ENCODE assay signal across 23 cellular contexts in the genomic region with DNA sequence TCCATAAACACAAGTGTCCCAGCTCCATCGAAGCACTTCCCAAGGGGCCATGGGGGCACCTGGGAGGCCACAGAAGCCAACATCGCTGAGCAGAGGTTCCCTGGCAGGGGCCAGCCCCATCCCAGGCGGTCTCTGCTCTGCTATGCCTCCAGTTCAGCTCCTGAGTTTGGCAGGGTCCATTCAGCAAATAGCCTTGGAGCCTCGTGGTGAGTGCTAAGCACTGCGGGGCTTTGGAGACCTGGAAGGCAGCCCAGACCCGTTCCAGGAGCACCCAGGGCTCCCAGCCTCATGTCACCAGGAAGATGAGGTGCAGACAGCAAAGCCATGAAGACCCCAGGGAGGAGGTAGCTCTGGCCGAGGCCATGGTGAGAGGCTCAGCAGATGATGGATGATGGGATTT.
DNase-seq lines count a peak whose midpoint lies in the region; ATAC-seq, FAIRE-seq and TF ChIP-seq lines count a peak whose summit lies in the region.
"Had no signal": no experiment of that assay in that cellular context is flagged by ENCODE, and none has a peak within 500 bp of the region (broad histone marks: within the 10 kb centered on the region; RNA-seq: fewer than 3 reads in every experiment).

No MANE protein-coding gene starts in this region.

- DNase-seq in SK-N-SH (no peak), Panc1 (ENCODE audit: low read depth, low spot score) (no peak), HepG2 (ENCODE audit: low spot score) (no peak), NCI-H2107 (lab: John Stamatoyannopoulos, UW) (no peak)
- no peak for DNase-seq in stimulated activated effector memory CD8-positive, alpha-beta T cell treated with anti-CD3 and anti-CD28 coated beads, Interleukin-12 subunit alpha, Interleukin-12 subunit beta, amount 100 ng/mL, for 72 hours (ENCODE audit: low spot score in 2 of 2)
- DNase-seq: activated CD4-positive, CD25-positive, alpha-beta regulatory T cell treated with anti-CD3 and anti-CD28 coated beads, Interleukin-2, amount 50 U/mL, for 72 hours; activated CD8-positive, alpha-beta memory T cell treated with anti-CD3 and anti-CD28 coated beads, Interleukin-2, amount 10 ng/mL, durations not matched to agents 7 days and 5 days; activated naive CD8-positive, alpha-beta T cell treated with anti-CD3 and anti-CD28 coated beads, Interleukin-2, amount 50 U/mL, for 24 hours; C1 segment of cervical spinal cord; DMS79 treated with DMSO at 0.1 percent for 48 hours; MV-4-11; NCI-H2081 treated with DMSO at 0.1 percent for 48 hours; NCI-H526 treated with DMSO at 0.1 percent for 48 hours; PC-9; T1000 had no signal

- no peak overlapping the region for H3K4me2 ChIP-seq in SK-N-SH
- H3K4me2 ChIP-seq in HepG2 (ENCODE audit: low read depth, low read length) = no peak overlapping the region
- H3K4me2 ChIP-seq: PC-9 had no signal

- H2AFZ ChIP-seq in SK-N-SH (ENCODE audit: low read depth) = no peak overlapping the region
- H2AFZ ChIP-seq in HepG2 (ENCODE audit: low read length) = no peak overlapping the region
- H2AFZ ChIP-seq: PC-9 had no signal

- no peak for TF ChIP-seq POLR2A in HepG2 (IDR thresholded peaks at IDR 0.05; ENCODE audit: insufficient read depth in 1 of 2, low read depth in 2 of 2, low read length in 2 of 2)

- TF ChIP-seq CTCF in SK-N-SH (IDR thresholded peaks at IDR 0.05) = no peak
- no peak for TF ChIP-seq CTCF in Panc1 (IDR thresholded peaks at IDR 0.05)
- no peak for TF ChIP-seq CTCF in HepG2 (CRISPR knock-in tag; IDR thresholded peaks at IDR 0.05)

- H3K9ac ChIP-seq in SK-N-SH (no peak overlapping the region), HepG2 (ENCODE audit: insufficient read depth, low read depth, low read length) (no peak overlapping the region)

- H3K27me3 ChIP-seq in SK-N-SH (ENCODE audit: insufficient read depth) = no peaks in the 10 kb centered on the region
- no peaks in the 10 kb centered on the region for H3K27me3 ChIP-seq in Panc1 (ENCODE audit: control insufficient read depth, insufficient read depth, low read length)
- no peaks in the 10 kb centered on the region for H3K27me3 ChIP-seq in HepG2 (ENCODE audit: control insufficient read depth in 1 of 2, insufficient read depth in 2 of 2, low read length in 2 of 2)
- H3K27me3 ChIP-seq: breast epithelium, tibial nerve had no signal

- TF ChIP-seq RAD21 in SK-N-SH (IDR thresholded peaks at IDR 0.05; ENCODE audit: low read length) (no peak), HepG2 (CRISPR knock-in tag; IDR thresholded peaks at IDR 0.05) (no peak)

- peaks cover 22% of the 10 kb centered on the region for H3K4me1 Mint-ChIP-seq in stimulated activated effector memory CD8-positive, alpha-beta T cell treated with anti-CD3 and anti-CD28 coated beads, Interleukin-12 subunit alpha, Interleukin-12 subunit beta, amount 100 ng/mL, for 72 hours

- H3K36me3 ChIP-seq in SK-N-SH (replicated peaks in 1 of 2; ENCODE audit: control insufficient read depth in 1 of 2, insufficient read depth in 2 of 2, low read length in 1 of 2) (peaks cover 2 to 7% of the 10 kb centered on the region in 2 experiments), Panc1 (ENCODE audit: control insufficient read depth, insufficient read depth, low read length) (no peaks in the 10 kb centered on the region), HepG2 (replicated peaks in 1 of 2; ENCODE audit: control insufficient read depth in 1 of 2, insufficient read depth in 2 of 2, low read length in 2 of 2) (peaks cover 2 to 8% of the 10 kb centered on the region in 2 experiments; a peak in 1 of 5 replicates)
- H3K36me3 ChIP-seq: breast epithelium, prostate gland had no signal

- H3K4me3 Mint-ChIP-seq in stimulated activated effector memory CD8-positive, alpha-beta T cell treated with anti-CD3 and anti-CD28 coated beads, Interleukin-12 subunit alpha, Interleukin-12 subunit beta, amount 100 ng/mL, for 72 hours = no peak overlapping the region
- H3K4me3 Mint-ChIP-seq: activated CD8-positive, alpha-beta memory T cell treated with anti-CD3 and anti-CD28 coated beads, Interleukin-2, amount 10 ng/mL, durations not matched to agents 7 days and 5 days; activated naive CD8-positive, alpha-beta T cell treated with anti-CD3 and anti-CD28 coated beads, Interleukin-2, amount 50 U/mL, for 24 hours had no signal

- intact Hi-C loops in Panc1 (cut with micrococcal nuclease; ENCODE audit: unreplicated experiment) = no loop called here
- intact Hi-C loops in HepG2 (cut with micrococcal nuclease; ENCODE audit: unreplicated experiment) = no loop called here

- no peaks in the 10 kb centered on the region for H4K20me1 ChIP-seq in SK-N-SH (ENCODE audit: insufficient read depth)
- H4K20me1 ChIP-seq in HepG2 (ENCODE audit: insufficient read depth, low read length) = no peaks in the 10 kb centered on the region

- H3F3A ChIP-seq in SK-N-SH (replicated peaks; ENCODE audit: insufficient read depth) = peaks cover 4% of the 10 kb centered on the region

- H3K9me3 ChIP-seq in SK-N-SH (no peaks in the 10 kb centered on the region), Panc1 (ENCODE audit: control insufficient read depth, insufficient read depth, low read depth, low read length) (no peaks in the 10 kb centered on the region), HepG2 (ENCODE audit: low read length) (no peaks in the 10 kb centered on the region)
- H3K9me3 ChIP-seq: breast epithelium, prostate gland, tibial nerve had no signal

- CTCF ChIA-PET in SK-N-SH (lab: Yijun Ruan, JAX) (interaction anchor here (0.7 kb wide), 1 partner anchor 48 kb away, joined by 3 read pairs; no protein-coding TSS in a partner anchor), Panc1 (lab: Charles Lee) (no interaction called here), HepG2 (lab: Yijun Ruan, JAX; ENCODE audit: low intra/inter-chr PET ratio, low total read pairs) (no interaction called here)

- no peaks in the 10 kb centered on the region for H3K9me2 ChIP-seq in SK-N-SH

- peaks cover 65% of the 10 kb centered on the region for H3K36me3 Mint-ChIP-seq in stimulated activated effector memory CD8-positive, alpha-beta T cell treated with anti-CD3 and anti-CD28 coated beads, Interleukin-12 subunit alpha, Interleukin-12 subunit beta, amount 100 ng/mL, for 72 hours

- H3K27ac ChIP-seq in SK-N-SH (ENCODE audit: low read depth in 2 of 2, low read length in 1 of 2) (no peak overlapping the region), Panc1 (ENCODE audit: low read length) (no peak overlapping the region), HepG2 (ENCODE audit: extremely low read length, insufficient read depth, low read length) (no peak overlapping the region)
- H3K27ac ChIP-seq: breast epithelium, HL-60, PC-9, prostate gland, tibial nerve had no signal

- H3K27ac Mint-ChIP-seq in stimulated activated effector memory CD8-positive, alpha-beta T cell treated with anti-CD3 and anti-CD28 coated beads, Interleukin-12 subunit alpha, Interleukin-12 subunit beta, amount 100 ng/mL, for 72 hours = peak overlapping the region; percentile 44
- H3K27ac Mint-ChIP-seq: activated CD8-positive, alpha-beta memory T cell treated with anti-CD3 and anti-CD28 coated beads, Interleukin-2, amount 10 ng/mL, durations not matched to agents 7 days and 5 days; activated naive CD8-positive, alpha-beta T cell treated with anti-CD3 and anti-CD28 coated beads, Interleukin-2, amount 50 U/mL, for 24 hours had no signal

- H3K4me1 ChIP-seq in SK-N-SH (ENCODE audit: control insufficient read depth in 1 of 2, insufficient read depth in 2 of 2, low read depth in 1 of 2, low read length in 1 of 2) (no peaks in the 10 kb centered on the region; a peak in 1 of 4 replicates), Panc1 (ENCODE audit: control insufficient read depth, insufficient read depth, low read length) (no peaks in the 10 kb centered on the region), HepG2 (ENCODE audit: insufficient read depth, low read length) (no peaks in the 10 kb centered on the region)
- H3K4me1 ChIP-seq: breast epithelium, prostate gland, tibial nerve had no signal

- POLR2A ChIA-PET in SK-N-SH (lab: Yijun Ruan, JAX) = no interaction called here
- POLR2A ChIA-PET in Panc1 (lab: Charles Lee) = no interaction called here
- POLR2A ChIA-PET in HepG2 (lab: Yijun Ruan, JAX) = no interaction called here

- H3K4me3 ChIP-seq in SK-N-SH (ENCODE audit: low read depth in 2 of 2, low read length in 1 of 2) = no peak overlapping the region
- no peak overlapping the region for H3K4me3 ChIP-seq in Panc1 (ENCODE audit: low read depth in 2 of 2, low read length in 2 of 2)
- no peak overlapping the region for H3K4me3 ChIP-seq in HepG2 (replicated peaks in 1 of 3; ENCODE audit: insufficient read depth in 1 of 3, low read depth in 2 of 3, low read length in 3 of 3)
- H3K4me3 ChIP-seq: breast epithelium, PC-9, prostate gland, tibial nerve had no signal

- H3K79me2 ChIP-seq in SK-N-SH (ENCODE audit: insufficient read depth) (no peaks in the 10 kb centered on the region), HepG2 (ENCODE audit: insufficient read depth, low read length) (no peaks in the 10 kb centered on the region)

- BruUV-seq in Panc1 (replicated peaks; lab: Mats Ljungman, UMichigan) (no TSS peak), HepG2 (replicated peaks; lab: Mats Ljungman, UMichigan) (no TSS peak)

- ATAC-seq in SK-N-SH treated with all-trans-retinoic acid at 6 μM for 48 hours (peak; percentile 28; the same call in 1 of the 3 replicates), Panc1 (peak; percentile 66), HepG2 (peak; percentile 71), HG02973 (IDR thresholded peaks at IDR 0.05; ENCODE audit: unreplicated experiment) (no peak), GM19351 (IDR thresholded peaks at IDR 0.05; ENCODE audit: unreplicated experiment) (no peak)
- no peak for ATAC-seq in stimulated activated effector memory CD8-positive, alpha-beta T cell treated with anti-CD3 and anti-CD28 coated beads, Interleukin-12 subunit alpha, Interleukin-12 subunit beta, amount 100 ng/mL, for 72 hours
- ATAC-seq: activated CD8-positive, alpha-beta memory T cell treated with anti-CD3 and anti-CD28 coated beads, Interleukin-2, amount 10 ng/mL, durations not matched to agents 7 days and 5 days; activated naive CD8-positive, alpha-beta T cell treated with anti-CD3 and anti-CD28 coated beads, Interleukin-2, amount 50 U/mL, for 24 hours had no signal

- WGBS in SK-N-SH (ENCODE audit: low lambda C conversion rate) = 41% methylated on average over 4 of the region's 7 CpGs
- WGBS in HepG2 (ENCODE audit: low lambda C conversion rate) = 75% methylated on average over 4 of the region's 7 CpGs

- no peaks in the 10 kb centered on the region for H3K9me3 Mint-ChIP-seq in stimulated activated effector memory CD8-positive, alpha-beta T cell treated with anti-CD3 and anti-CD28 coated beads, Interleukin-12 subunit alpha, Interleukin-12 subunit beta, amount 100 ng/mL, for 72 hours
- H3K9me3 Mint-ChIP-seq: activated naive CD8-positive, alpha-beta T cell treated with anti-CD3 and anti-CD28 coated beads, Interleukin-2, amount 50 U/mL, for 24 hours had no signal

- FAIRE-seq in HepG2 (lab: Jason Lieb, UNC) = no peak
- FAIRE-seq: H1 had no signal

- in situ Hi-C loops in Panc1 (cut with HindIII; ENCODE audit: low pct_unique_long_range_greater_than_20kb, low sequenced_read_pairs) (no loop called here), HepG2 (cut with HindIII; ENCODE audit: extremely low pct_ligation_motif_present, low pct_unique_long_range_greater_than_20kb) (no loop called here)

- TF ChIP-seq EP300 in SK-N-SH (IDR thresholded peaks at IDR 0.05; ENCODE audit: borderline replicate concordance in 1 of 2, low read depth in 1 of 2, low read length in 1 of 2) (no peak), HepG2 (IDR thresholded peaks at IDR 0.05; ENCODE audit: low read depth in 2 of 2, low read length in 2 of 2) (no peak), HepG2 (CRISPR knock-in tag; IDR thresholded peaks at IDR 0.05; ENCODE audit: borderline replicate concordance) (no peak)

Comparison
In these comparisons a context has a peak if more than half of its experiments do, and no peak if none do; other contexts are left out.
1. ATAC-seq: peak in SK-N-SH treated with all-trans-retinoic acid at 6 μM for 48 hours (single experiment), Panc1 (single experiment) and HepG2 (single experiment); none in stimulated activated effector memory CD8-positive, alpha-beta T cell treated with anti-CD3 and anti-CD28 coated beads, Interleukin-12 subunit alpha, Interleukin-12 subunit beta, amount 100 ng/mL, for 72 hours (single experiment), HG02973 (single experiment) and GM19351 (single experiment).